28 cellular contexts compared by ENCODE assay signal in genomic region chr11:112878228-112878627, GRCh38.
A peak's percentile ranks its signal among the peaks of the same experiment; 100 is the strongest.
DNase-seq lines count a peak whose midpoint lies in the region; ATAC-seq and TF ChIP-seq lines count a peak whose summit lies in the region.
"Had no signal": no experiment of that assay in that cellular context is flagged by ENCODE, and none has a peak within 500 bp of the region (broad histone marks: within the 10 kb centered on the region; RNA-seq: fewer than 3 reads in every experiment).

No MANE protein-coding gene starts in this region.

- no peak overlapping the region for H2BK12ac ChIP-seq in neuronal stem cell (ENCODE audit: low read length)

- peak overlapping the region; percentile 39 for H3K27ac Mint-ChIP-seq in activated CD8-positive, alpha-beta T cell treated with anti-CD3 and anti-CD28 coated beads, Interleukin-2, amount 10 ng/mL, durations not matched to agents 7 days and 5 days
- H3K27ac Mint-ChIP-seq in activated CD8-positive, alpha-beta T cell treated with anti-CD3 and anti-CD28 coated beads for 36 hours: no peak overlapping the region
- no peak overlapping the region for H3K27ac Mint-ChIP-seq in activated T-helper 17 cell treated with anti-CD3 and anti-CD28 coated beads, Interleukin-2, amount 50 U/mL, for 72 hours
- H3K27ac Mint-ChIP-seq: activated CD4-positive, alpha-beta memory T cell treated with anti-CD3 and anti-CD28 coated beads, Interleukin-2, amount 10 ng/mL, durations not matched to agents 7 days and 5 days; naive thymus-derived CD4-positive, alpha-beta T cell had no signal

- H3K27me3 ChIP-seq in neuronal stem cell (ENCODE audit: control insufficient read depth in 3 of 3, insufficient read depth in 3 of 3, low read depth in 1 of 3, low read length in 3 of 3): no peaks in the 10 kb centered on the region
- H3K27me3 ChIP-seq: gastroesophageal sphincter, uterus had no signal

- H3K4me1 ChIP-seq in neuronal stem cell (ENCODE audit: control insufficient read depth in 2 of 2, insufficient read depth in 1 of 2, low read depth in 1 of 2, low read length in 2 of 2): peaks cover 3 to 10% of the 10 kb centered on the region in 2 donors
- H3K4me1 ChIP-seq: left lung, uterus had no signal

- CTCF ChIA-PET in activated CD8-positive, alpha-beta T cell treated with anti-CD3 and anti-CD28 coated beads, Interleukin-2, amount 10 ng/mL, durations not matched to agents 7 days and 5 days (lab: Charles Lee): no interaction called here
- CTCF ChIA-PET in activated CD8-positive, alpha-beta T cell treated with anti-CD3 and anti-CD28 coated beads for 36 hours (lab: Charles Lee): no interaction called here

- H3K4me1 Mint-ChIP-seq in activated CD8-positive, alpha-beta T cell treated with anti-CD3 and anti-CD28 coated beads, Interleukin-2, amount 10 ng/mL, durations not matched to agents 7 days and 5 days (ENCODE audit: low read depth): peaks cover 74% of the 10 kb centered on the region
- peaks cover 2% of the 10 kb centered on the region for H3K4me1 Mint-ChIP-seq in activated CD8-positive, alpha-beta T cell treated with anti-CD3 and anti-CD28 coated beads for 36 hours (ENCODE audit: low read depth)
- H3K4me1 Mint-ChIP-seq in activated T-helper 17 cell treated with anti-CD3 and anti-CD28 coated beads, Interleukin-2, amount 50 U/mL, for 72 hours: no peaks in the 10 kb centered on the region

- H3K9ac ChIP-seq in neuronal stem cell (ENCODE audit: low read depth, low read length, poor library complexity): no peak overlapping the region

- H3K9me3 ChIP-seq in neuronal stem cell (replicated peaks in 1 of 2; ENCODE audit: control insufficient read depth in 2 of 2, insufficient read depth in 1 of 2, low read depth in 1 of 2, low read length in 2 of 2): no peaks in the 10 kb centered on the region
- H3K9me3 ChIP-seq: esophagus squamous epithelium, gastroesophageal sphincter, left lung, thoracic aorta, uterus had no signal

- POLR2A ChIA-PET in activated CD8-positive, alpha-beta T cell treated with anti-CD3 and anti-CD28 coated beads, Interleukin-2, amount 10 ng/mL, durations not matched to agents 7 days and 5 days (lab: Charles Lee): no interaction called here
- POLR2A ChIA-PET in activated CD8-positive, alpha-beta T cell treated with anti-CD3 and anti-CD28 coated beads for 36 hours (lab: Charles Lee): no interaction called here

- H3K14ac ChIP-seq in neuronal stem cell (ENCODE audit: low read length): no peak overlapping the region

- H2AK5ac ChIP-seq in neuronal stem cell (ENCODE audit: low read depth, low read length): no peak overlapping the region

- no peak for TF ChIP-seq CTCF in activated CD8-positive, alpha-beta T cell treated with anti-CD3 and anti-CD28 coated beads for 36 hours (IDR thresholded peaks at IDR 0.05)

- WGBS in neuronal stem cell (ENCODE audit: extremely low coverage in 2 of 2, insufficient read length in 2 of 2, insufficient replicate concordance in 1 of 2), 2 donors: no CpG with 5 or more reads among the region's 6 CpGs

- peak overlapping the region; percentile 61 for H3K18ac ChIP-seq in neuronal stem cell (ENCODE audit: low read length)

- H3K4me3 Mint-ChIP-seq in activated CD8-positive, alpha-beta T cell treated with anti-CD3 and anti-CD28 coated beads, Interleukin-2, amount 10 ng/mL, durations not matched to agents 7 days and 5 days: no peak overlapping the region
- no peak overlapping the region for H3K4me3 Mint-ChIP-seq in activated CD8-positive, alpha-beta T cell treated with anti-CD3 and anti-CD28 coated beads for 36 hours
- H3K4me3 Mint-ChIP-seq in activated T-helper 17 cell treated with anti-CD3 and anti-CD28 coated beads, Interleukin-2, amount 50 U/mL, for 72 hours: no peak overlapping the region
- H3K4me3 Mint-ChIP-seq: activated CD4-positive, alpha-beta memory T cell treated with anti-CD3 and anti-CD28 coated beads, Interleukin-2, amount 10 ng/mL, durations not matched to agents 7 days and 5 days; naive thymus-derived CD4-positive, alpha-beta T cell had no signal

- ATAC-seq in activated CD8-positive, alpha-beta T cell treated with anti-CD3 and anti-CD28 coated beads, Interleukin-2, amount 10 ng/mL, durations not matched to agents 7 days and 5 days: no peak
- no peak for ATAC-seq in activated CD8-positive, alpha-beta T cell treated with anti-CD3 and anti-CD28 coated beads for 36 hours
- ATAC-seq in GM18511 (IDR thresholded peaks at IDR 0.05; ENCODE audit: unreplicated experiment) (no peak), GM21737 (IDR thresholded peaks at IDR 0.05; ENCODE audit: unreplicated experiment) (no peak)
- ATAC-seq in activated T-helper 17 cell treated with anti-CD3 and anti-CD28 coated beads, Interleukin-2, amount 50 U/mL, for 72 hours (replicated peaks): no peak
- ATAC-seq: activated CD4-positive, CD25-positive, alpha-beta regulatory T cell treated with anti-CD3 and anti-CD28 coated beads, Interleukin-2, amount 50 U/mL, for 24 hours; gastroesophageal sphincter; left lung; naive thymus-derived CD4-positive, alpha-beta T cell; stimulated activated naive CD8-positive, alpha-beta T cell treated with anti-CD3 and anti-CD28 coated beads, Interleukin-15, Interleukin-2, amounts not matched to agents 100 U/mL and 50 U/mL, for 24 hours had no signal

- no peak overlapping the region for H2BK120ac ChIP-seq in neuronal stem cell (ENCODE audit: low read depth, low read length)

- no peak overlapping the region for H3K23ac ChIP-seq in neuronal stem cell (ENCODE audit: low read depth, low read length, poor library complexity)

- no peak overlapping the region for H4K8ac ChIP-seq in neuronal stem cell (ENCODE audit: low read depth, low read length)

- H2AFZ ChIP-seq in neuronal stem cell (ENCODE audit: low read length): peak overlapping the region; percentile 68

- peaks cover 13% of the 10 kb centered on the region for H3K36me3 Mint-ChIP-seq in activated CD8-positive, alpha-beta T cell treated with anti-CD3 and anti-CD28 coated beads, Interleukin-2, amount 10 ng/mL, durations not matched to agents 7 days and 5 days (ENCODE audit: low read depth)
- H3K36me3 Mint-ChIP-seq in activated CD8-positive, alpha-beta T cell treated with anti-CD3 and anti-CD28 coated beads for 36 hours (ENCODE audit: low read depth): no peaks in the 10 kb centered on the region
- no peaks in the 10 kb centered on the region for H3K36me3 Mint-ChIP-seq in activated T-helper 17 cell treated with anti-CD3 and anti-CD28 coated beads, Interleukin-2, amount 50 U/mL, for 72 hours (ENCODE audit: low read depth)
- H3K36me3 Mint-ChIP-seq: CD8-positive, alpha-beta memory T cell; naive thymus-derived CD4-positive, alpha-beta T cell had no signal

- peak overlapping the region; percentile 41 for H2BK15ac ChIP-seq in neuronal stem cell (ENCODE audit: low read length)

- no peak overlapping the region for H4K91ac ChIP-seq in neuronal stem cell (ENCODE audit: low read depth, low read length, poor library complexity)

- no peaks in the 10 kb centered on the region for H3K27me3 Mint-ChIP-seq in activated CD8-positive, alpha-beta T cell treated with anti-CD3 and anti-CD28 coated beads, Interleukin-2, amount 10 ng/mL, durations not matched to agents 7 days and 5 days (ENCODE audit: low read depth)
- peaks cover 2% of the 10 kb centered on the region for H3K27me3 Mint-ChIP-seq in activated CD8-positive, alpha-beta T cell treated with anti-CD3 and anti-CD28 coated beads for 36 hours
- peaks cover 3% of the 10 kb centered on the region for H3K27me3 Mint-ChIP-seq in activated T-helper 17 cell treated with anti-CD3 and anti-CD28 coated beads, Interleukin-2, amount 50 U/mL, for 72 hours

- no peak overlapping the region for H3K4me3 ChIP-seq in neuronal stem cell (ENCODE audit: low read length in 2 of 2)
- H3K4me3 ChIP-seq: esophagus squamous epithelium, gastroesophageal sphincter, left lung, thoracic aorta, uterus had no signal

- H3K79me1 ChIP-seq in neuronal stem cell (ENCODE audit: low read depth, low read length): no peaks in the 10 kb centered on the region

- DNase-seq in activated CD8-positive, alpha-beta T cell treated with anti-CD3 and anti-CD28 coated beads, Interleukin-2, amount 10 ng/mL, durations not matched to agents 7 days and 5 days: no peak
- DNase-seq in activated CD8-positive, alpha-beta T cell treated with anti-CD3 and anti-CD28 coated beads for 36 hours: no peak
- peak; percentile 51 for DNase-seq in left kidney (ENCODE audit: low read depth, low spot score)
- no peak for DNase-seq in neuronal stem cell (ENCODE audit: low spot score)
- DNase-seq in stimulated activated CD4-positive, alpha-beta T cell treated with anti-CD3 and anti-CD28 coated beads, Interleukin-15, amount 100 ng/mL, for 24 hours: no peak
- DNase-seq: activated CD4-positive, alpha-beta memory T cell treated with anti-CD3 and anti-CD28 coated beads, Interleukin-2, amount 10 ng/mL, durations not matched to agents 7 days and 5 days; activated effector memory CD4-positive, alpha-beta T cell treated with anti-CD3 and anti-CD28 coated beads, Interleukin-2, amount 50 U/mL, for 16 hours; CD8-positive, alpha-beta memory T cell; central memory CD4-positive, alpha-beta T cell; esophagus squamous epithelium; GOT3; hippocampal formation; IMR-90; left lung; naive thymus-derived CD4-positive, alpha-beta T cell; NCI-H1048; NCI-H1930; NCI-H2227 treated with DMSO at 0.1 percent for 48 hours; NCI-H82; stimulated activated naive CD8-positive, alpha-beta T cell treated with anti-CD3 and anti-CD28 coated beads, Interleukin-15, Interleukin-2, amounts not matched to agents 100 U/mL and 50 U/mL, for 24 hours; uterus had no signal

- no peaks in the 10 kb centered on the region for H3K36me3 ChIP-seq in neuronal stem cell (replicated peaks in 1 of 2; ENCODE audit: control insufficient read depth in 2 of 2, insufficient read depth in 2 of 2, low read length in 2 of 2)
- H3K36me3 ChIP-seq: esophagus squamous epithelium, gastroesophageal sphincter, left lung, thoracic aorta, uterus had no signal

- no peak overlapping the region for H3K4ac ChIP-seq in neuronal stem cell (ENCODE audit: low read length)

- peaks cover 4% of the 10 kb centered on the region for H3K9me3 Mint-ChIP-seq in activated CD8-positive, alpha-beta T cell treated with anti-CD3 and anti-CD28 coated beads, Interleukin-2, amount 10 ng/mL, durations not matched to agents 7 days and 5 days (ENCODE audit: insufficient read depth)
- H3K9me3 Mint-ChIP-seq in activated CD8-positive, alpha-beta T cell treated with anti-CD3 and anti-CD28 coated beads for 36 hours: peaks cover 1% of the 10 kb centered on the region
- no peaks in the 10 kb centered on the region for H3K9me3 Mint-ChIP-seq in activated T-helper 17 cell treated with anti-CD3 and anti-CD28 coated beads, Interleukin-2, amount 50 U/mL, for 72 hours
- H3K9me3 Mint-ChIP-seq: activated CD4-positive, alpha-beta memory T cell treated with anti-CD3 and anti-CD28 coated beads, Interleukin-2, amount 10 ng/mL, durations not matched to agents 7 days and 5 days; CD8-positive, alpha-beta memory T cell had no signal

- H3K4me2 ChIP-seq in neuronal stem cell (ENCODE audit: insufficient read depth, low read length, poor library complexity, severe bottlenecking): no peak overlapping the region

- intact Hi-C loops in activated CD8-positive, alpha-beta T cell treated with anti-CD3 and anti-CD28 coated beads for 36 hours (cut with micrococcal nuclease): no loop called here

- H3K27ac ChIP-seq in neuronal stem cell (replicated peaks; ENCODE audit: low read length): no peak overlapping the region
- H3K27ac ChIP-seq: esophagus squamous epithelium, gastroesophageal sphincter, left lung, RWPE1, thoracic aorta, uterus had no signal

- H2BK5ac ChIP-seq in neuronal stem cell (ENCODE audit: low read length): no peak overlapping the region
